15 cellular contexts compared by ENCODE assay signal in the genomic region with DNA sequence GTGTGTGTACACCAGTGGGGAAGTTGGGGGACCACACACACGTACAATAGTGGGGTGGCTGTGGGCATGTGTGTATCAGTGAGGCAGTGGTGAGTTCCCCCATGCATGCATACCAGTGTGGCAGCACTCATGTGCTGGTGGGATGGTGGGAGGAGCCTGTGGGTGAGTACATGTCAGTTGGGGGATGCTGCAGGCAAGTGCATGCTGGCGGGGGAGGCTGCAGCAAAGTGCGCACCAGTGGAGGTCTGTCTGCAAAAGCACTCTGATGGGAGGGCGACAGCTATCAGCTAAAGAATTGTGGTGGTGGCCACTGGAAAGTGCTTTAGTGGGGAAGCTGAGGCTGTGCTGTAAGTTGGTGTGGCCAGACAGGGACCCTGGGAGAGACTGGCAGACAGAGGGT.
DNase-seq lines count a peak whose midpoint lies in the region; ATAC-seq, FAIRE-seq and TF ChIP-seq lines count a peak whose summit lies in the region.
"Had no signal": no experiment of that assay in that cellular context is flagged by ENCODE, and none has a peak within 500 bp of the region (broad histone marks: within the 10 kb centered on the region; RNA-seq: fewer than 3 reads in every experiment).

No MANE protein-coding gene starts in this region.

- H3K4me3 Mint-ChIP-seq in GM23338, result no peak overlapping the region
- H3K4me3 Mint-ChIP-seq: B cell; CD4-positive, alpha-beta T cell had no signal

- CTCF ChIA-PET in H1 (lab: Charles Lee; ENCODE audit: partially characterized antibody), result interaction anchor here (1.8 kb wide), 1 partner anchor 55 kb away, joined by 4 read pairs; no protein-coding TSS in a partner anchor

- FAIRE-seq in H1 (lab: Jason Lieb, UNC), result no peak
- FAIRE-seq: GM12878, GM18507 had no signal

- H2BK20ac ChIP-seq in H1 (ENCODE audit: low read length), result no peak overlapping the region

- H3K27me3 ChIP-seq in GM23338 (ENCODE audit: insufficient read depth) (no peaks in the 10 kb centered on the region), H1 (replicated peaks in 1 of 4; ENCODE audit: control insufficient read depth in 3 of 4, extremely low read depth in 1 of 4, insufficient read depth in 3 of 4, low read length in 3 of 4) (no peaks in the 10 kb centered on the region), aorta (ENCODE audit: control insufficient read depth in 1 of 2, insufficient read depth in 2 of 2, low read length in 1 of 2) (no peaks in the 10 kb centered on the region)

- H3K27ac ChIP-seq in GM23338 (ENCODE audit: low read depth), result no peak overlapping the region
- H3K27ac ChIP-seq in H1 (ENCODE audit: low read depth, low read length), result no peak overlapping the region
- no peak overlapping the region for H3K27ac ChIP-seq in aorta (ENCODE audit: low read depth in 1 of 2, low read length in 2 of 2)
- H3K27ac ChIP-seq: HL-60 had no signal

- no peak for TF ChIP-seq POLR2A in H1 (IDR thresholded peaks at IDR 0.05; ENCODE audit: control extremely low read depth in 1 of 2, low read depth in 2 of 2, low read length in 2 of 2)

- H3K4me1 ChIP-seq in GM23338 (ENCODE audit: insufficient read depth) (no peaks in the 10 kb centered on the region; the same call in 1 of the 2 replicates), H1 (replicated peaks in 1 of 4; ENCODE audit: control insufficient read depth in 3 of 4, insufficient read depth in 4 of 4, low read length in 3 of 4) (peaks cover 2 to 11% (median 5%) of the 10 kb centered on the region in 4 experiments; a peak in 4 of 7 replicates), aorta (ENCODE audit: control insufficient read depth in 1 of 2, insufficient read depth in 2 of 2, low read length in 2 of 2) (no peaks in the 10 kb centered on the region)

- no peak overlapping the region; a peak in 1 of 7 replicates for H3K9ac ChIP-seq in H1 (replicated peaks in 1 of 4; ENCODE audit: extremely low read depth in 1 of 4, low read depth in 3 of 4, low read length in 3 of 4)

- no peaks in the 10 kb centered on the region for H3F3A ChIP-seq in GM23338 (replicated peaks; ENCODE audit: low read depth)

- peaks cover 6% of the 10 kb centered on the region for H3K79me1 ChIP-seq in H1 (ENCODE audit: low read depth, low read length)

- TF ChIP-seq EP300 in H1 (IDR thresholded peaks at IDR 0.05; ENCODE audit: borderline replicate concordance in 1 of 2, low read depth in 2 of 2, low read length in 2 of 2), result no peak

- H3K4ac ChIP-seq in H1 (replicated peaks; ENCODE audit: insufficient read length, low read depth, low read length), result no peak overlapping the region

- ATAC-seq in GM23338, result peak; percentile 34
- peak; percentile 46 for ATAC-seq in sciatic nerve
- peak; percentile 19 for ATAC-seq in aorta (ENCODE audit: low FRiP score)
- ATAC-seq: GM12878 had no signal

- intact Hi-C loops in sciatic nerve (cut with DNase I), result no loop called here
- intact Hi-C loops in aorta (cut with DNase I), result no loop called here

- H3K14ac ChIP-seq in H1 (ENCODE audit: insufficient read length), result peak overlapping the region; percentile 82

- WGBS in H1 (ENCODE audit: extremely low coverage in 1 of 2, insufficient coverage in 1 of 2, insufficient read length in 1 of 2, insufficient replicate concordance in 2 of 2, low coverage in 1 of 2, low lambda C conversion rate in 2 of 2, missing lambda C conversion rate in 1 of 2), 2 experiments, result 86% methylated on average over 4 of the region's 4 CpGs; no CpG with 5 or more reads in 1 of the 2 experiments
- WGBS in aorta, 2 donors, result 94 to 95% methylated on average over 4 of the region's 4 CpGs

- TF ChIP-seq RAD21 in H1 (IDR thresholded peaks at IDR 0.05 in 1 of 2, conservative IDR thresholded peaks at IDR 0.05 in 1 of 2; ENCODE audit: low read depth in 2 of 2, low read length in 2 of 2), result no peak

- H4K5ac ChIP-seq in H1 (ENCODE audit: insufficient read length, low read depth, low read length), result no peak overlapping the region

- H3K36me3 ChIP-seq in GM23338 (ENCODE audit: insufficient read depth), result no peaks in the 10 kb centered on the region
- H3K36me3 ChIP-seq in H1 (ENCODE audit: control insufficient read depth in 2 of 4, insufficient read depth in 4 of 4, low read length in 3 of 4), result no peaks in the 10 kb centered on the region; a peak in 1 of 8 replicates
- no peaks in the 10 kb centered on the region for H3K36me3 ChIP-seq in aorta (ENCODE audit: control insufficient read depth in 1 of 2, insufficient read depth in 2 of 2, low read length in 1 of 2)

- no peak overlapping the region for H4K91ac ChIP-seq in H1 (replicated peaks; ENCODE audit: insufficient read length, low read length)

- H2AFZ ChIP-seq in GM23338, result no peak overlapping the region
- H2AFZ ChIP-seq in H1 (ENCODE audit: low read length), result no peak overlapping the region

- H3K4me2 ChIP-seq in GM23338 (no peak overlapping the region), H1 (ENCODE audit: insufficient read depth in 1 of 2, low read depth in 2 of 2, low read length in 2 of 2) (no peak overlapping the region; a peak in 1 of 4 replicates)

- no peak for DNase-seq in GM23338 (ENCODE audit: low spot score)
- DNase-seq in H1 (ENCODE audit: low read depth in 1 of 2, low spot score in 2 of 2), result no peak
- DNase-seq in sciatic nerve (ENCODE audit: low spot score), result no peak
- DNase-seq in aorta, result no peak
- no peak for DNase-seq in KBM-7
- DNase-seq in NK-92 treated with Interleukin-12 subunit alpha and Interleukin-12 subunit beta, amount 100 ng/mL, for 24 hours (lab: John Stamatoyannopoulos, UW), result no peak
- DNase-seq in NCI-H82 treated with DMSO at 0.1 percent for 48 hours (lab: John Stamatoyannopoulos, UW; ENCODE audit: unreplicated experiment), result no peak
- DNase-seq: C1 segment of cervical spinal cord; CD4-positive, alpha-beta T cell; DMS79; H7 had no signal

- H3K56ac ChIP-seq in H1 (replicated peaks; ENCODE audit: insufficient read length, low read depth, low read length), result no peak overlapping the region

- H3K79me2 ChIP-seq in GM23338 (replicated peaks; ENCODE audit: insufficient read depth) (peaks cover 9% of the 10 kb centered on the region), H1 (ENCODE audit: control insufficient read depth in 1 of 2, insufficient read depth in 2 of 2, low read length in 2 of 2) (peaks cover 0 to 2% of the 10 kb centered on the region in 2 experiments; a peak in 1 of 4 replicates)

- H3K23ac ChIP-seq in H1 (ENCODE audit: insufficient read length), result no peak overlapping the region

- POLR2A ChIA-PET in H1 (lab: Charles Lee; ENCODE audit: partially characterized antibody), result no interaction called here

- no peak overlapping the region for H2BK15ac ChIP-seq in H1 (ENCODE audit: low read length)

- peak overlapping the region; percentile 8; the same call in 1 of the 2 replicates for H2BK5ac ChIP-seq in H1 (ENCODE audit: low read depth, low read length)

- H4K20me1 ChIP-seq in GM23338 (replicated peaks; ENCODE audit: insufficient read depth) (peaks cover 3% of the 10 kb centered on the region), H1 (replicated peaks in 1 of 2; ENCODE audit: control insufficient read depth in 1 of 2, insufficient read depth in 2 of 2, low read length in 2 of 2) (peaks cover 0 to 5% of the 10 kb centered on the region in 2 experiments)

- no peak overlapping the region for H2BK12ac ChIP-seq in H1 (ENCODE audit: low read depth, low read length)

- H3K27me3 Mint-ChIP-seq in GM23338 (ENCODE audit: insufficient read depth, low read depth, poor library complexity), result peaks cover 6% of the 10 kb centered on the region
- H3K27me3 Mint-ChIP-seq: CD4-positive, alpha-beta T cell had no signal

- H3K4me1 Mint-ChIP-seq in GM23338, result peaks cover 25% of the 10 kb centered on the region
- H3K4me1 Mint-ChIP-seq: B cell had no signal

- H3K23me2 ChIP-seq in H1 (ENCODE audit: low read depth, low read length), result no peaks in the 10 kb centered on the region

- H3K4me3 ChIP-seq in GM23338, result no peak overlapping the region
- no peak overlapping the region for H3K4me3 ChIP-seq in H1 (ENCODE audit: extremely low read depth in 1 of 4, insufficient read depth in 2 of 4, low read depth in 3 of 4, low read length in 4 of 4)
- no peak overlapping the region for H3K4me3 ChIP-seq in aorta (ENCODE audit: low read length in 2 of 2)
- H3K4me3 ChIP-seq: GM12878 had no signal

- H3K27ac Mint-ChIP-seq in GM23338, result no peak overlapping the region
- H3K27ac Mint-ChIP-seq: B cell; CD4-positive, alpha-beta T cell had no signal

- H2AK5ac ChIP-seq in H1 (ENCODE audit: low read depth, low read length), result 0 out of 2 replicates have a peak overlapping the region, but pooled peaks have one; percentile 85

- H4K8ac ChIP-seq in H1 (ENCODE audit: extremely low read depth, insufficient read depth, low read length), result no peak overlapping the region; the same call in 1 of the 2 replicates

- no peaks in the 10 kb centered on the region for H3K9me3 ChIP-seq in H1 (ENCODE audit: insufficient read depth in 2 of 2, low read depth in 1 of 2, low read length in 1 of 2)
- no peaks in the 10 kb centered on the region for H3K9me3 ChIP-seq in aorta (ENCODE audit: control insufficient read depth, low read length)

- TF ChIP-seq CTCF in GM23338 (conservative IDR thresholded peaks at IDR 0.05; ENCODE audit: low read depth in 2 of 2), result no peak
- no peak for TF ChIP-seq CTCF in H1 (IDR thresholded peaks at IDR 0.05; ENCODE audit: control extremely low read depth in 1 of 3, insufficient read depth in 1 of 3, low read depth in 1 of 3, low read length in 3 of 3)

- H3K9me2 ChIP-seq in GM23338 (ENCODE audit: insufficient read depth), result no peaks in the 10 kb centered on the region

- no peaks in the 10 kb centered on the region; the same call in 2 of the 3 replicates for H3K9me3 Mint-ChIP-seq in GM23338
- H3K9me3 Mint-ChIP-seq: CD4-positive, alpha-beta T cell had no signal

- in situ Hi-C loops in KBM-7 (cut with MboI; ENCODE audit: low pct_unique_long_range_greater_than_20kb, low sequenced_read_pairs), result no loop called here

- H3K18ac ChIP-seq in H1 (ENCODE audit: extremely low read depth, low read length), result no peak overlapping the region

- H3K36me3 Mint-ChIP-seq in GM23338 (ENCODE audit: low read depth), result peaks cover 7% of the 10 kb centered on the region

- H2BK120ac ChIP-seq in H1 (replicated peaks; ENCODE audit: low read depth, low read length), result no peak overlapping the region

TF ChIP-seq in H1, 55 proteins besides CTCF, POLR2A, EP300 and RAD21 (continues in another document):
- no peak for TF ChIP-seq CEBPB (IDR thresholded peaks at IDR 0.05; ENCODE audit: low read depth, low read length)
- no peak for TF ChIP-seq SRF (IDR thresholded peaks at IDR 0.05; ENCODE audit: low read depth, low read length)
- TF ChIP-seq CHD2 (IDR thresholded peaks at IDR 0.05; ENCODE audit: low read length), result no peak
- TF ChIP-seq POLR2AphosphoS5 (IDR thresholded peaks at IDR 0.05; ENCODE audit: low read depth, low read length), result no peak
- no peak for TF ChIP-seq CHD1 (IDR thresholded peaks at IDR 0.05; ENCODE audit: low read depth, low read length)
- TF ChIP-seq SP1 (IDR thresholded peaks at IDR 0.05; ENCODE audit: low read depth, low read length), result no peak
- TF ChIP-seq, protein P1, sequence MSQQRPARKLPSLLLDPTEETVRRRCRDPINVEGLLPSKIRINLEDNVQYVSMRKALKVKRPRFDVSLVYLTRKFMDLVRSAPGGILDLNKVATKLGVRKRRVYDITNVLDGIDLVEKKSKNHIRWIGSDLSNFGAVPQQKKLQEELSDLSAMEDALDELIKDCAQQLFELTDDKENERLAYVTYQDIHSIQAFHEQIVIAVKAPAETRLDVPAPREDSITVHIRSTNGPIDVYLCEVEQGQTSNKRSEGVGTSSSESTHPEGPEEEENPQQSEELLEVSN (IDR thresholded peaks at IDR 0.05), result no peak
